In the genomic region with DNA sequence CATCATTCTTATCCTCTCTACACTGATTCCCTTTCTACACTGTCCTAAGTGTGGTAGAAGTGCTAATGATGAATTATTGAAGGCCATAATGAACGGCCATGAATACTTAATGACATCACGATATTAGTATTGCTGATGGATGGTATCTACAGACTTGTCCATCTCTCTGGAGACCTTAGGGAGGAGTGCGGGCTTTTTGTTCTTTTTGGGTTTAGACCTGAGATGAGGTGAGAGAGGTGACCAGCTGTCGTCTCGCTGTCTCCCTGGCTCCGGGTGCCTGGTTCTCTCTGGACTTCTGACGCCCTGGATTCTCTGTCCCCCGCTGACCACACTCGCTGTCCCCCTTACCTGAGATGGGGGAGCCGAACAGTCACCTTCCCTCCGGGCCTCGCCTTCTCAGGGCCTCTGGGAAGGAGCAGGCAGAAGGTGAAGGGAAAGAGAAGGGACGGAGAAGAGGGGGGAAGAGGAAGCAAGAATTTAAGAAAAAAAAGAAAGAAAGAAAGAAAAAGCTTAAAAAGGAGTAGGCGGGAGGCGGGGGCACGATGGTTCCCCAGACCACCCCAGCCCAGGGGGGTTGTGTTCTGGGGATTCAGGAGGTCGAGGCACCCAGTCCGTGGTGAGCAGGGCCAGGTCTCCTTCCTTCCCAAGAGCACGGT, we compare ENCODE assay signal across 1 cellular context.
TF ChIP-seq lines count a peak whose summit lies in the region.

No MANE protein-coding gene starts in this region.

TF ChIP-seq in HepG2, 621 proteins besides CTCF, POLR2A, EP300 and RAD21:
- TF ChIP-seq, protein P1, sequence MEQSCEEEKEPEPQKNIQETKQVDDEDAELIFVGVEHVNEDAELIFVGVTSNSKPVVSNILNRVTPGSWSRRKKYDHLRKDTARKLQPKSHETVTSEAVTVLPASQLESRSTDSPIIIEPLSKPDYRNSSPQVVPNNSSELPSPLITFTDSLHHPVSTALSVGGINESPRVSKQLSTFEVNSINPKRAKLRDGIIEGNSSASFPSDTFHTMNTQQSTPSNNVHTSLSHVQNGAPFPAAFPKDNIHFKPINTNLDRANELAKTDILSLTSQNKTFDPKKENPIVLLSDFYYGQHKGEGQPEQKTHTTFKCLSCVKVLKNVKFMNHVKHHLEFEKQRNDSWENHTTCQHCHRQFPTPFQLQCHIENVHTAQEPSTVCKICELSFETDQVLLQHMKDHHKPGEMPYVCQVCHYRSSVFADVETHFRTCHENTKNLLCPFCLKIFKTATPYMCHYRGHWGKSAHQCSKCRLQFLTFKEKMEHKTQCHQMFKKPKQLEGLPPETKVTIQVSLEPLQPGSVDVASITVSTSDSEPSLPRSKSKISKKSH (CRISPR knock-in tag; IDR thresholded peaks at IDR 0.05; ENCODE audit: borderline replicate concordance), result no peak
- TF ChIP-seq U2AF2 (IDR thresholded peaks at IDR 0.05; ENCODE audit: low read depth, low read length), result no peak
- no peak for TF ChIP-seq ZNF251 (CRISPR knock-in tag; IDR thresholded peaks at IDR 0.05)
- TF ChIP-seq ISL2 (CRISPR knock-in tag; IDR thresholded peaks at IDR 0.05), result no peak
- TF ChIP-seq ATF7 (IDR thresholded peaks at IDR 0.05), result peak; percentile 55; the same call in 1 of the 2 replicates
- TF ChIP-seq ATF7 (CRISPR knock-in tag; IDR thresholded peaks at IDR 0.05), result no peak
- TF ChIP-seq CREB1 (IDR thresholded peaks at IDR 0.05), result peak; percentile 68
- no peak for TF ChIP-seq CREB1 (CRISPR knock-in tag; IDR thresholded peaks at IDR 0.05)
- no peak for TF ChIP-seq PHB2 (IDR thresholded peaks at IDR 0.05; ENCODE audit: partially characterized antibody)
- TF ChIP-seq MBD4 (IDR thresholded peaks at IDR 0.05; ENCODE audit: borderline replicate concordance, low read length), result no peak
